30 cellular contexts compared by ENCODE assay signal in the genomic region with DNA sequence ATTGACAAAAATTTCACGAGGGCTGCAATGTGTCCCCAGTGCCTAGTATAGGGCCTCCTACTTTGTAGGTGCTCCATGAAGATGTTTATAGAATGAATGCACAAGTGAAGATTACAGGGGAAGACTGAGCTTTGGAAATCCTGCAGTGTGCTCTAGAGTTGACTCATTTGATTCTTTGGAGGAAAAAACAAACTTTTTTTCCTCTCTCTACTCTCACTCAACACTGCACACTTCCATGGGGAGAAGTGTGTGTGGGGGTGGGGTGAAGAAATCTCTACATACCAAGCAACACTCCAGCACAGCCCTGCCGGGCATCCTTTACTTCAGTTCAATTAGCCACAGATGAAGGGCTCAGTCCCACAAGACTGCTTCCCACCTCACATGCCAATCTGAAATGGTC. TPM values are rescaled to one million over a fixed set of nuclear protein-coding genes. Genes with fewer than 3 reads are reported as not detected.
"Had no signal": no experiment of that assay in that cellular context is flagged by ENCODE, and none has a peak within 500 bp of the region (broad histone marks: within the 10 kb centered on the region; RNA-seq: fewer than 3 reads in every experiment).

No MANE protein-coding gene starts in this region.

- H3K4me3 ChIP-seq: adrenal gland, ascending aorta, cardiac muscle cell had no signal

- H3K9me3 ChIP-seq: adrenal gland, ascending aorta had no signal

- DNase-seq: activated B cell treated with CpG ODN at 0.5 μM for 24 hours; activated CD4-positive, alpha-beta memory T cell treated with anti-CD3 and anti-CD28 coated beads for 36 hours; activated CD4-positive, alpha-beta T cell treated with anti-CD3 and anti-CD28 coated beads for 4 hours; activated CD4-positive, alpha-beta T cell treated with anti-CD3 and anti-CD28 coated beads, Interleukin-2, amount 10 ng/mL, durations not matched to agents 24 days and 14 days; activated CD4-positive, alpha-beta T cell treated with anti-CD3 and anti-CD28 coated beads, Interleukin-2, amount 50 U/mL, for 1 hour; activated CD4-positive, alpha-beta T cell treated with anti-CD3 and anti-CD28 coated beads, Interleukin-2, amount 50 U/mL, for 4 hours; activated CD4-positive, CD25-positive, alpha-beta regulatory T cell treated with anti-CD3 and anti-CD28 coated beads, Interleukin-2, amount 50 U/mL, for 72 hours; activated CD8-positive, alpha-beta memory T cell treated with anti-CD3 and anti-CD28 coated beads, Interleukin-2, amount 50 U/mL, for 4 hours; activated CD8-positive, alpha-beta T cell treated with anti-CD3 and anti-CD28 coated beads for 36 hours; activated effector memory CD4-positive, alpha-beta T cell treated with anti-CD3 and anti-CD28 coated beads, Interleukin-2, amount 50 U/mL, for 16 hours; activated gamma-delta T cell treated with Interleukin-2 at 50 U/mL for 16 hours; activated naive CD4-positive, alpha-beta T cell; activated naive CD4-positive, alpha-beta T cell treated with anti-CD3 and anti-CD28 coated beads for 36 hours; activated naive CD4-positive, alpha-beta T cell treated with anti-CD3 and anti-CD28 coated beads, Interleukin-2, amount 50 U/mL, for 16 hours; activated naive CD8-positive, alpha-beta T cell treated with anti-CD3 and anti-CD28 coated beads for 36 hours; activated T-cell treated with anti-CD3 and anti-CD28 coated beads for 4 hours; activated T-cell treated with anti-CD3 and anti-CD28 coated beads, Interleukin-2, amount 50 U/mL, for 1 hour; activated T-cell treated with anti-CD3 and anti-CD28 coated beads, Interleukin-2, amount 50 U/mL, for 4 hours; activated T-cell treated with anti-CD3 and anti-CD28 coated beads, Interleukin-2, amount 50 U/mL, for 72 hours; adrenal gland; amygdala; caudate nucleus; T-helper 1 cell; T-helper 2 cell; T-helper 9 cell had no signal

- ATAC-seq: activated CD8-positive, alpha-beta T cell treated with anti-CD3 and anti-CD28 coated beads for 36 hours; activated naive CD4-positive, alpha-beta T cell treated with anti-CD3 and anti-CD28 coated beads, Interleukin-2, amount 50 U/mL, for 72 hours; activated T-cell treated with anti-CD3 and anti-CD28 coated beads, Interleukin-2, amount 50 U/mL, for 4 hours; activated T-cell treated with anti-CD3 and anti-CD28 coated beads, Interleukin-2, amount 50 U/mL, for 72 hours; activated T-helper 17 cell treated with anti-CD3 and anti-CD28 coated beads, Interleukin-2, amount 50 U/mL, for 72 hours had no signal

- H3K27me3 ChIP-seq: adrenal gland, ascending aorta, cardiac muscle cell had no signal

- H3K4me1 ChIP-seq: adrenal gland, ascending aorta had no signal

- H3K36me3 ChIP-seq: adrenal gland, ascending aorta, cardiac muscle cell had no signal

- H3K27ac ChIP-seq: adrenal gland, ascending aorta, cardiac muscle cell, VCaP had no signal

RNA-seq across cellular contexts. Expression of gene KLF9, which starts 49.4 kb away (rescaled TPM):
- polyA plus RNA-seq: cardiac muscle cell had no signal
